ENCODE assay signal across 15 cellular contexts in the genomic region with DNA sequence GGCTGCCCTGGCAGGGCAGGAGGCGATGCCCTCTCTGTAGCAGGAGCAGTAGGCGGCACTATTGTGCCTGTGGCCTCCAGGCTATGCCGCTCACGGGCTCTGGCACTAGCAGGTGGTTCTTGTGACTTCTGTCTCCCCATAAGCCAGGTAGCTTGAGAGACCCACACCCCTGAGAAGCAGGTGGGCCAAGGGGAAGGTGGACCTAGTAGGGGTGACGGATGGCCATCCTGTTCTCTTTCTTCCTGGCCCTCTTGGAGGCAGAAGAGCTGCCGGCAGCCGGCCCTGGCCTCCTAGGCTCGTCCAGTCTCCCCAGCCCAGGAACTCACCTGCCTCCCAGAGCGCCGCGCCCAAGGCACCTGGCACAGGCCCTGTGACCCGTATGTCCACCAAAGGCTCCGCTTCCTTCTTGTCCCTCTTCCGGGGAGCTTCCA. TPM values are rescaled to one million over a fixed set of nuclear protein-coding genes. Genes with fewer than 3 reads are reported as not detected.
"Had no signal": no experiment of that assay in that cellular context is flagged by ENCODE, and none has a peak within 500 bp of the region (broad histone marks: within the 10 kb centered on the region; RNA-seq: fewer than 3 reads in every experiment).

No MANE protein-coding gene starts in this region.

- DNase-seq: activated CD4-positive, alpha-beta T cell treated with anti-CD3 and anti-CD28 coated beads for 1 hour; activated CD4-positive, alpha-beta T cell treated with anti-CD3 and anti-CD28 coated beads, Interleukin-2, amount 50 U/mL, for 48 hours; activated gamma-delta T cell treated with Interleukin-2 at 50 U/mL for 16 hours; activated naive CD8-positive, alpha-beta T cell treated with anti-CD3 and anti-CD28 coated beads, Interleukin-2, amount 10 ng/mL, durations not matched to agents 7 days and 5 days; activated T-cell treated with anti-CD3 and anti-CD28 coated beads, Interleukin-2, amount 50 U/mL, for 72 hours; anterior cingulate cortex; esophagus squamous epithelium; mesenchymal stem cell; SW 1271 had no signal

- H3K9me3 Mint-ChIP-seq: activated naive CD8-positive, alpha-beta T cell treated with anti-CD3 and anti-CD28 coated beads, Interleukin-2, amount 10 ng/mL, durations not matched to agents 7 days and 5 days; activated T-cell treated with anti-CD3 and anti-CD28 coated beads, Interleukin-2, amount 50 U/mL, for 72 hours; neural crest cell; stimulated activated memory B cell treated with anti-CD40 and anti-IgM and Interleukin-4, amounts not matched to agents 10 μg/mL and 1 μg/mL and 100 μg/mL, for 72 hours; T-helper 2 cell treated with Interferon-gamma antibody and Interleukin-4, amounts not matched to agents 5 μg/mL and 100 μg/mL, for 36 hours had no signal

- H3K27me3 ChIP-seq: breast epithelium, esophagus squamous epithelium, vagina had no signal

- H3K4me3 ChIP-seq: smooth muscle cell had no signal

- H3K4me3 Mint-ChIP-seq: activated naive CD8-positive, alpha-beta T cell treated with anti-CD3 and anti-CD28 coated beads, Interleukin-2, amount 10 ng/mL, durations not matched to agents 7 days and 5 days; activated T-cell treated with anti-CD3 and anti-CD28 coated beads, Interleukin-2, amount 50 U/mL, for 72 hours; neural crest cell; stimulated activated memory B cell treated with anti-CD40 and anti-IgM and Interleukin-4, amounts not matched to agents 10 μg/mL and 1 μg/mL and 100 μg/mL, for 72 hours; T-helper 2 cell treated with Interferon-gamma antibody and Interleukin-4, amounts not matched to agents 5 μg/mL and 100 μg/mL, for 36 hours had no signal

- H3K36me3 Mint-ChIP-seq: activated naive CD8-positive, alpha-beta T cell treated with anti-CD3 and anti-CD28 coated beads, Interleukin-2, amount 10 ng/mL, durations not matched to agents 7 days and 5 days; stimulated activated memory B cell treated with anti-CD40 and anti-IgM and Interleukin-4, amounts not matched to agents 10 μg/mL and 1 μg/mL and 100 μg/mL, for 72 hours had no signal

- H3K36me3 ChIP-seq: breast epithelium, esophagus squamous epithelium, vagina had no signal

- H3K4me1 Mint-ChIP-seq: stimulated activated memory B cell treated with anti-CD40 and anti-IgM and Interleukin-4, amounts not matched to agents 10 μg/mL and 1 μg/mL and 100 μg/mL, for 72 hours had no signal

- H3K27ac Mint-ChIP-seq: activated naive CD8-positive, alpha-beta T cell treated with anti-CD3 and anti-CD28 coated beads, Interleukin-2, amount 10 ng/mL, durations not matched to agents 7 days and 5 days; activated T-cell treated with anti-CD3 and anti-CD28 coated beads, Interleukin-2, amount 50 U/mL, for 72 hours; stimulated activated memory B cell treated with anti-CD40 and anti-IgM and Interleukin-4, amounts not matched to agents 10 μg/mL and 1 μg/mL and 100 μg/mL, for 72 hours; T-helper 2 cell treated with Interferon-gamma antibody and Interleukin-4, amounts not matched to agents 5 μg/mL and 100 μg/mL, for 36 hours had no signal

- ATAC-seq: activated T-cell treated with anti-CD3 and anti-CD28 coated beads, Interleukin-2, amount 50 U/mL, for 72 hours; stimulated activated memory B cell treated with anti-CD40 and anti-IgM and Interleukin-4, amounts not matched to agents 10 μg/mL and 1 μg/mL and 100 μg/mL, for 72 hours had no signal

- H3K27ac ChIP-seq: breast epithelium, esophagus squamous epithelium, vagina had no signal

- H3K9me3 ChIP-seq: breast epithelium, esophagus squamous epithelium, vagina had no signal

RNA-seq across cellular contexts. Expression of a gene that starts 15.4 kb away (rescaled TPM):
- total RNA-seq: activated naive CD8-positive, alpha-beta T cell treated with anti-CD3 and anti-CD28 coated beads, Interleukin-2, amount 10 ng/mL, durations not matched to agents 7 days and 5 days had no signal

RNA-seq across cellular contexts. Expression of a gene that starts 16.4 kb away (rescaled TPM):
- total RNA-seq: activated naive CD8-positive, alpha-beta T cell treated with anti-CD3 and anti-CD28 coated beads, Interleukin-2, amount 10 ng/mL, durations not matched to agents 7 days and 5 days; activated T-cell treated with anti-CD3 and anti-CD28 coated beads, Interleukin-2, amount 50 U/mL, for 72 hours had no signal

RNA-seq across cellular contexts. Expression of a gene that starts 26.3 kb away (rescaled TPM):
- total RNA-seq: activated naive CD8-positive, alpha-beta T cell treated with anti-CD3 and anti-CD28 coated beads, Interleukin-2, amount 10 ng/mL, durations not matched to agents 7 days and 5 days; activated T-cell treated with anti-CD3 and anti-CD28 coated beads, Interleukin-2, amount 50 U/mL, for 72 hours; neural crest cell had no signal
